19 cellular contexts compared by ENCODE assay signal in genomic region chr5:60340326-60340725, GRCh38.
"Had no signal": no experiment of that assay in that cellular context is flagged by ENCODE, and none has a peak within 500 bp of the region (broad histone marks: within the 10 kb centered on the region; RNA-seq: fewer than 3 reads in every experiment).

No MANE protein-coding gene starts in this region.

- H3K9me3 ChIP-seq: gastrocnemius medialis, lower lobe of right lung, stomach had no signal

- ATAC-seq: activated CD8-positive, alpha-beta memory T cell treated with anti-CD3 and anti-CD28 coated beads, Interleukin-2, amount 10 ng/mL, durations not matched to agents 7 days and 5 days; activated T-cell treated with anti-CD3 and anti-CD28 coated beads, Interleukin-2, amount 50 U/mL, for 4 hours; left colon; T-cell had no signal

- H3K4me3 Mint-ChIP-seq: activated CD4-positive, alpha-beta memory T cell treated with anti-CD3 and anti-CD28 coated beads for 36 hours; activated CD8-positive, alpha-beta memory T cell treated with anti-CD3 and anti-CD28 coated beads, Interleukin-2, amount 10 ng/mL, durations not matched to agents 7 days and 5 days; activated T-cell treated with anti-CD3 and anti-CD28 coated beads, Interleukin-2, amount 50 U/mL, for 4 hours; central memory CD8-positive, alpha-beta T cell; T-cell; type B pancreatic cell had no signal

- H3K27me3 Mint-ChIP-seq: activated CD4-positive, alpha-beta memory T cell treated with anti-CD3 and anti-CD28 coated beads for 36 hours; activated CD8-positive, alpha-beta memory T cell treated with anti-CD3 and anti-CD28 coated beads, Interleukin-2, amount 10 ng/mL, durations not matched to agents 7 days and 5 days; central memory CD8-positive, alpha-beta T cell; T-cell; type B pancreatic cell had no signal

- H3K27ac ChIP-seq: brain microvascular endothelial cell, gastrocnemius medialis, lower lobe of right lung had no signal

- H3K4me1 ChIP-seq: gastrocnemius medialis, lower lobe of right lung had no signal

- H3K27me3 ChIP-seq: brain microvascular endothelial cell, gastrocnemius medialis, stomach had no signal

- H3K36me3 ChIP-seq: brain microvascular endothelial cell, gastrocnemius medialis, lower lobe of right lung, stomach had no signal

- H3K27ac Mint-ChIP-seq: activated CD4-positive, alpha-beta memory T cell treated with anti-CD3 and anti-CD28 coated beads for 36 hours; activated CD8-positive, alpha-beta memory T cell treated with anti-CD3 and anti-CD28 coated beads, Interleukin-2, amount 10 ng/mL, durations not matched to agents 7 days and 5 days; activated naive CD4-positive, alpha-beta T cell treated with anti-CD3 and anti-CD28 coated beads, Interleukin-2, amount 50 U/mL, for 72 hours; T-cell; type B pancreatic cell had no signal

- H3K4me3 ChIP-seq: gastrocnemius medialis, lower lobe of right lung, stomach had no signal

- H3K9me3 Mint-ChIP-seq: activated T-cell treated with anti-CD3 and anti-CD28 coated beads, Interleukin-2, amount 50 U/mL, for 4 hours; type B pancreatic cell had no signal

- H3K4me1 Mint-ChIP-seq: activated CD8-positive, alpha-beta memory T cell treated with anti-CD3 and anti-CD28 coated beads, Interleukin-2, amount 10 ng/mL, durations not matched to agents 7 days and 5 days; central memory CD8-positive, alpha-beta T cell; T-cell had no signal

- DNase-seq: activated CD4-positive, alpha-beta memory T cell treated with anti-CD3 and anti-CD28 coated beads for 36 hours; activated CD4-positive, alpha-beta T cell treated with anti-CD3 and anti-CD28 coated beads for 1 hour; activated CD8-positive, alpha-beta memory T cell treated with anti-CD3 and anti-CD28 coated beads, Interleukin-2, amount 10 ng/mL, durations not matched to agents 7 days and 5 days; activated effector memory CD4-positive, alpha-beta T cell treated with anti-CD3 and anti-CD28 coated beads, Interleukin-2, amount 50 U/mL, for 16 hours; activated T-cell treated with anti-CD3 and anti-CD28 coated beads, Interleukin-2, amount 50 U/mL, for 4 hours; amniotic stem cell; brain microvascular endothelial cell; cortex of kidney; effector CD8-positive, alpha-beta T cell; left colon; lower lobe of right lung; stimulated activated CD4-positive, alpha-beta T cell treated with anti-CD3 and anti-CD28 coated beads, Interleukin-1b, Interleukin-23, amount 100 ng/mL, for 48 hours; stomach; T-cell; T-helper 9 cell had no signal

- H3K36me3 Mint-ChIP-seq: activated CD4-positive, alpha-beta memory T cell treated with anti-CD3 and anti-CD28 coated beads for 36 hours; activated CD8-positive, alpha-beta memory T cell treated with anti-CD3 and anti-CD28 coated beads, Interleukin-2, amount 10 ng/mL, durations not matched to agents 7 days and 5 days; activated naive CD4-positive, alpha-beta T cell treated with anti-CD3 and anti-CD28 coated beads, Interleukin-2, amount 50 U/mL, for 72 hours; T-cell; type B pancreatic cell had no signal
